In the genomic region with DNA sequence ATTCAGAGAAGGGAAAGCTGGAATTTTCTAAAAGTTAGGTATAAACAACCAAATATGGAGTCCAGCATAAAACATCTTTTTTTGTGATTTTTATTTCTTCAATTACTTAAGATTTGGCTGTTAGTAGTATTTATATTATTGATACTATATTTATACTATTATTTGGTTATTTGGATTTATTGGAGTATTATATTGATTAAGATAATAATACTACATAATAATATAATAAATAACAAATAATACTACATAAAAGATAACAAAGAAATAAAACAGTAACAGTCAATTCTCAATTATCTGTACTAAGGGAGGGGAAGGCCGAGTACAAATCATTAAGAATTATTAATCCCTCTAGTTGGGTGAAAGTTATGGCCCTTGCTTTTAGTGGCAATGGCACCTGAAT, we compare ENCODE assay signal across 14 cellular contexts.
DNase-seq lines count a peak whose midpoint lies in the region; ATAC-seq, FAIRE-seq and TF ChIP-seq lines count a peak whose summit lies in the region.
"Had no signal": no experiment of that assay in that cellular context is flagged by ENCODE, and none has a peak within 500 bp of the region (broad histone marks: within the 10 kb centered on the region; RNA-seq: fewer than 3 reads in every experiment).

No MANE protein-coding gene starts in this region.

- FAIRE-seq in A204.1 (lab: Jason Lieb, UNC) = peak; percentile 48
- peak; percentile 49 for FAIRE-seq in colon (lab: Jason Lieb, UNC)
- peak; percentile 29 for FAIRE-seq in pancreas (lab: Jason Lieb, UNC)
- FAIRE-seq: GM12891 had no signal

- ATAC-seq in pancreas = no peak
- ATAC-seq: CD8-positive, alpha-beta T cell had no signal

- CTCF ChIA-PET in RWPE1 (lab: Yijun Ruan, JAX) = interaction anchor here (0.6 to 0.7 kb wide), 2 partner anchors 276 to 791 kb away, joined by 3 to 4 read pairs; no protein-coding TSS in a partner anchor

- no peaks in the 10 kb centered on the region for H3K27me3 ChIP-seq in OCI-LY3 (ENCODE audit: low read depth, low read length)
- no peaks in the 10 kb centered on the region for H3K27me3 ChIP-seq in pancreas
- H3K27me3 ChIP-seq: BLaER1 treated with 17β-estradiol and CSF1 and Interleukin-3, amounts not matched to agents 10 nM and 100 nM had no signal

- peaks cover 6% of the 10 kb centered on the region; the same call in 1 of the 2 replicates for H3K79me2 ChIP-seq in OCI-LY3 (ENCODE audit: low read length)

- no peak overlapping the region for H3K9ac ChIP-seq in OCI-LY3 (ENCODE audit: low read length)
- H3K9ac ChIP-seq: BLaER1 treated with 17β-estradiol and CSF1 and Interleukin-3, amounts not matched to agents 10 nM and 100 nM had no signal

- H2AFZ ChIP-seq in OCI-LY3 (ENCODE audit: low read depth, low read length) = no peak overlapping the region

- intact Hi-C loops in pancreas (cut with DNase I) (loop anchor here in 1 of 3 donors (10.0 kb wide), 1 partner anchor 266 kb away; no protein-coding TSS in a partner anchor), head of caudate nucleus (cut with DNase I) (no loop called here)

- H3K4me1 ChIP-seq in OCI-LY3 (ENCODE audit: low read length) (peaks cover 12% of the 10 kb centered on the region; the same call in 1 of the 2 replicates), pancreas (peaks cover 0 to 14% (median 9%) of the 10 kb centered on the region in 3 donors)

- H3K36me3 ChIP-seq in OCI-LY3 (replicated peaks; ENCODE audit: low read depth, low read length) (no peaks in the 10 kb centered on the region), pancreas (no peaks in the 10 kb centered on the region)
- H3K36me3 ChIP-seq: BLaER1 treated with 17β-estradiol and CSF1 and Interleukin-3, amounts not matched to agents 10 nM and 100 nM; HAP-1 had no signal

- WGBS in pancreas, 2 donors = 61 to 68% methylated on average over 1 of the region's 1 CpG

- no peaks in the 10 kb centered on the region for H4K20me1 ChIP-seq in OCI-LY3 (ENCODE audit: insufficient read depth, low read length)
- H4K20me1 ChIP-seq: BLaER1 treated with 17β-estradiol and CSF1 and Interleukin-3, amounts not matched to agents 10 nM and 100 nM had no signal

- no peaks in the 10 kb centered on the region for H3K9me3 ChIP-seq in OCI-LY3 (ENCODE audit: insufficient read depth, low read length)
- no peaks in the 10 kb centered on the region for H3K9me3 ChIP-seq in pancreas
- H3K9me3 ChIP-seq: BLaER1 treated with 17β-estradiol and CSF1 and Interleukin-3, amounts not matched to agents 10 nM and 100 nM; HAP-1 had no signal

- H3K4me2 ChIP-seq in OCI-LY3 (ENCODE audit: low read length) = peak overlapping the region; percentile 28; the same call in 1 of the 2 replicates
- H3K4me2 ChIP-seq: BLaER1 treated with 17β-estradiol and CSF1 and Interleukin-3, amounts not matched to agents 10 nM and 100 nM had no signal

- DNase-seq in pancreas (no peak), RWPE1 (ENCODE audit: low spot score) (no peak), head of caudate nucleus (no peak)
- DNase-seq in stimulated activated naive CD4-positive, alpha-beta T cell treated with Interleukin-2 at 50 U/mL for 16 hours (lab: John Stamatoyannopoulos, UW) = no peak
- DNase-seq: 8988T; Calu3; CD8-positive, alpha-beta T cell; DMS79 treated with DMSO at 0.1 percent for 48 hours had no signal

- POLR2A ChIA-PET in RWPE1 (lab: Yijun Ruan, JAX; ENCODE audit: low non-redundant PET) = interaction anchor here (0.6 kb wide), 1 partner anchor 66 kb away, joined by 3 read pairs; no protein-coding TSS in a partner anchor

- TF ChIP-seq CTCF in OCI-LY3 (IDR thresholded peaks at IDR 0.05; ENCODE audit: low read depth, low read length) (no peak), pancreas (IDR thresholded peaks at IDR 0.05) (no peak), RWPE1 (conservative IDR thresholded peaks at IDR 0.05; ENCODE audit: low read depth) (no peak)

- no peak overlapping the region for H3K4me3 ChIP-seq in OCI-LY3 (ENCODE audit: low read length)
- H3K4me3 ChIP-seq in pancreas = no peak overlapping the region
- H3K4me3 ChIP-seq: BLaER1 treated with 17β-estradiol and CSF1 and Interleukin-3, amounts not matched to agents 10 nM and 100 nM; HAP-1 had no signal

- H3K27ac ChIP-seq in OCI-LY3 (ENCODE audit: low read length) (no peak overlapping the region), pancreas (no peak overlapping the region), RWPE1 (no peak overlapping the region)
- H3K27ac ChIP-seq: BLaER1 treated with 17β-estradiol and CSF1 and Interleukin-3, amounts not matched to agents 10 nM and 100 nM had no signal
